Comparison of ENCODE assay signal across 16 cellular contexts in genomic region chr4:79334783-79335182, GRCh38.
DNase-seq lines count a peak whose midpoint lies in the region; ATAC-seq lines count a peak whose summit lies in the region.
"Had no signal": no experiment of that assay in that cellular context is flagged by ENCODE, and none has a peak within 500 bp of the region (broad histone marks: within the 10 kb centered on the region; RNA-seq: fewer than 3 reads in every experiment).

No MANE protein-coding gene starts in this region.

- no peak for ATAC-seq in GM19467 (IDR thresholded peaks at IDR 0.05; ENCODE audit: unreplicated experiment)
- no peak for ATAC-seq in HG02938 (IDR thresholded peaks at IDR 0.05; ENCODE audit: unreplicated experiment)
- no peak for ATAC-seq in HG03378 (IDR thresholded peaks at IDR 0.05; ENCODE audit: unreplicated experiment)

- DNase-seq in COLO668 (lab: John Stamatoyannopoulos, UW; ENCODE audit: unreplicated experiment) (peak; percentile 29), DMS153 (lab: John Stamatoyannopoulos, UW) (peak; percentile 28), NCI-H1105 (lab: John Stamatoyannopoulos, UW) (peak; percentile 37), NCI-H2171 (lab: John Stamatoyannopoulos, UW) (peak; percentile 73), C1 segment of cervical spinal cord (lab: John Stamatoyannopoulos, UW) (no peak)
- DNase-seq: Calu3; CD4-positive, alpha-beta T cell; EL; H7; NCI-H187; NCI-H345; OCI-M1; WERI-Rb-1 had no signal

Comparison
In these comparisons a context has a peak if more than half of its experiments do, and no peak if none do; other contexts are left out.
1. DNase-seq: peak in COLO668 (single experiment), DMS153 (single experiment), NCI-H1105 (single experiment) and NCI-H2171 (single experiment); none in C1 segment of cervical spinal cord (0 of 14).